In genomic region chr20:4109587-4109986, GRCh38 we compare ENCODE assay signal across 26 cellular contexts. TPM values are rescaled to one million over a fixed set of nuclear protein-coding genes. Genes with fewer than 3 reads are reported as not detected.
DNase-seq lines count a peak whose midpoint lies in the region; ATAC-seq and TF ChIP-seq lines count a peak whose summit lies in the region.
"Had no signal": no experiment of that assay in that cellular context is flagged by ENCODE, and none has a peak within 500 bp of the region (broad histone marks: within the 10 kb centered on the region; RNA-seq: fewer than 3 reads in every experiment).

No MANE protein-coding gene starts in this region.

- H4K20me1 ChIP-seq in Karpas-422 (ENCODE audit: insufficient read depth, low read depth, low read length) = no peaks in the 10 kb centered on the region

- no peaks in the 10 kb centered on the region for H3K79me2 ChIP-seq in Karpas-422 (ENCODE audit: low read length)

- H3K27me3 ChIP-seq in Karpas-422 (ENCODE audit: low read length) (no peaks in the 10 kb centered on the region; the same call in 1 of the 2 replicates), psoas muscle (ENCODE audit: insufficient read depth in 3 of 3, low read length in 2 of 3) (no peaks in the 10 kb centered on the region), left lung (no peaks in the 10 kb centered on the region)
- H3K27me3 ChIP-seq: tibial nerve had no signal

- intact Hi-C loops in activated CD8-positive, alpha-beta T cell treated with anti-CD3 and anti-CD28 coated beads for 36 hours (cut with micrococcal nuclease) = loop anchor here (5.0 kb wide), 1 partner anchor 483 kb away; no protein-coding TSS in a partner anchor
- intact Hi-C loops in psoas muscle (cut with DNase I) = loop anchor here in 1 of 2 donors (5.0 kb wide), 1 partner anchor 483 kb away; no protein-coding TSS in a partner anchor
- intact Hi-C loops in left lung (cut with DNase I) = no loop called here

- H3K4me3 ChIP-seq in Karpas-422 (ENCODE audit: low read length) = no peak overlapping the region
- H3K4me3 ChIP-seq in psoas muscle = no peak overlapping the region
- no peak overlapping the region for H3K4me3 ChIP-seq in left lung
- H3K4me3 ChIP-seq: esophagus squamous epithelium, GM12878, tibial nerve had no signal

- peaks cover 10% of the 10 kb centered on the region for H3K4me1 ChIP-seq in Karpas-422 (ENCODE audit: low read length)
- H3K4me1 ChIP-seq in psoas muscle = peaks cover 6% of the 10 kb centered on the region
- peaks cover 2 to 25% of the 10 kb centered on the region in 2 donors for H3K4me1 ChIP-seq in left lung

- no peak overlapping the region for H2AFZ ChIP-seq in Karpas-422 (ENCODE audit: low read length)

- peak overlapping the region; percentile 42; the same call in 1 of the 2 replicates for H3K9ac ChIP-seq in Karpas-422 (ENCODE audit: low read length)

- no peak for DNase-seq in activated T-cell treated with anti-CD3 and anti-CD28 coated beads, Interleukin-2, amount 50 U/mL, for 72 hours
- DNase-seq in activated T-cell treated with anti-CD3 and anti-CD28 coated beads, Interleukin-2, amount 50 U/mL, for 24 hours = no peak
- DNase-seq in Karpas-422 (no peak), psoas muscle (no peak), activated gamma-delta T cell treated with Interleukin-2 at 50 U/mL for 16 hours (no peak), left lung (no peak)
- DNase-seq in activated CD8-positive, alpha-beta T cell treated with anti-CD3 and anti-CD28 coated beads for 36 hours = no peak
- DNase-seq: activated CD4-positive, alpha-beta T cell treated with anti-CD3 and anti-CD28 coated beads, Interleukin-2, amount 50 U/mL, for 4 hours; activated naive CD4-positive, alpha-beta T cell treated with anti-CD3 and anti-CD28 coated beads, Interleukin-2, amount 50 U/mL, for 16 hours; activated T-cell treated with anti-CD3 and anti-CD28 coated beads, Interleukin-2, amount 50 U/mL, for 4 hours; CD4-positive, alpha-beta memory T cell; DMS153; esophagus squamous epithelium; kidney; NCI-H1092; NCI-H1930; NCI-H524 treated with DMSO at 0.1 percent for 48 hours; SIG-M5; stimulated activated naive CD4-positive, alpha-beta T cell treated with Interleukin-2 at 50 U/mL for 16 hours; T-helper 17 cell had no signal

- H3K4me3 Mint-ChIP-seq in activated T-cell treated with anti-CD3 and anti-CD28 coated beads, Interleukin-2, amount 50 U/mL, for 72 hours = no peak overlapping the region
- no peak overlapping the region for H3K4me3 Mint-ChIP-seq in activated T-cell treated with anti-CD3 and anti-CD28 coated beads, Interleukin-2, amount 50 U/mL, for 24 hours
- H3K4me3 Mint-ChIP-seq in activated CD8-positive, alpha-beta T cell treated with anti-CD3 and anti-CD28 coated beads for 36 hours = no peak overlapping the region
- H3K4me3 Mint-ChIP-seq: activated T-cell treated with anti-CD3 and anti-CD28 coated beads, Interleukin-2, amount 50 U/mL, for 4 hours; CD4-positive, alpha-beta memory T cell; mesothelial cell of epicardium; nephron; T-helper 17 cell had no signal

- H3K27ac Mint-ChIP-seq in activated T-cell treated with anti-CD3 and anti-CD28 coated beads, Interleukin-2, amount 50 U/mL, for 72 hours = peak overlapping the region; percentile 84
- no peak overlapping the region for H3K27ac Mint-ChIP-seq in activated T-cell treated with anti-CD3 and anti-CD28 coated beads, Interleukin-2, amount 50 U/mL, for 24 hours
- peak overlapping the region; percentile 80 for H3K27ac Mint-ChIP-seq in activated CD8-positive, alpha-beta T cell treated with anti-CD3 and anti-CD28 coated beads for 36 hours
- H3K27ac Mint-ChIP-seq: CD4-positive, alpha-beta memory T cell; mesothelial cell of epicardium; nephron; progenitor cell of endocrine pancreas; T-helper 17 cell had no signal

- POLR2A ChIA-PET in activated CD8-positive, alpha-beta T cell treated with anti-CD3 and anti-CD28 coated beads for 36 hours (lab: Charles Lee) = no interaction called here

- no peaks in the 10 kb centered on the region for H3K9me3 ChIP-seq in Karpas-422 (ENCODE audit: low read length)
- no peaks in the 10 kb centered on the region for H3K9me3 ChIP-seq in psoas muscle
- H3K9me3 ChIP-seq in left lung = no peaks in the 10 kb centered on the region
- H3K9me3 ChIP-seq: esophagus squamous epithelium, tibial nerve had no signal

- H3K9me3 Mint-ChIP-seq in activated T-cell treated with anti-CD3 and anti-CD28 coated beads, Interleukin-2, amount 50 U/mL, for 72 hours = no peaks in the 10 kb centered on the region
- H3K9me3 Mint-ChIP-seq in activated T-cell treated with anti-CD3 and anti-CD28 coated beads, Interleukin-2, amount 50 U/mL, for 24 hours = no peaks in the 10 kb centered on the region
- no peaks in the 10 kb centered on the region for H3K9me3 Mint-ChIP-seq in activated CD8-positive, alpha-beta T cell treated with anti-CD3 and anti-CD28 coated beads for 36 hours
- H3K9me3 Mint-ChIP-seq: activated T-cell treated with anti-CD3 and anti-CD28 coated beads, Interleukin-2, amount 50 U/mL, for 4 hours; CD4-positive, alpha-beta memory T cell; mesothelial cell of epicardium; nephron had no signal

- peaks cover 31% of the 10 kb centered on the region for H3K4me1 Mint-ChIP-seq in activated T-cell treated with anti-CD3 and anti-CD28 coated beads, Interleukin-2, amount 50 U/mL, for 72 hours (ENCODE audit: low read depth)
- H3K4me1 Mint-ChIP-seq in activated T-cell treated with anti-CD3 and anti-CD28 coated beads, Interleukin-2, amount 50 U/mL, for 24 hours (ENCODE audit: low read depth) = peaks cover 31% of the 10 kb centered on the region
- H3K4me1 Mint-ChIP-seq in activated CD8-positive, alpha-beta T cell treated with anti-CD3 and anti-CD28 coated beads for 36 hours (ENCODE audit: low read depth) = peaks cover 29% of the 10 kb centered on the region
- H3K4me1 Mint-ChIP-seq: mesothelial cell of epicardium had no signal

- H3K36me3 ChIP-seq in Karpas-422 (ENCODE audit: insufficient read depth, low read length) = no peaks in the 10 kb centered on the region
- H3K36me3 ChIP-seq in psoas muscle (ENCODE audit: insufficient read depth in 1 of 2, low read depth in 1 of 2) = no peaks in the 10 kb centered on the region
- H3K36me3 ChIP-seq in left lung = no peaks in the 10 kb centered on the region
- H3K36me3 ChIP-seq: esophagus squamous epithelium, tibial nerve had no signal

- WGBS in psoas muscle, 3 donors = 38 to 57% (median 49%) methylated on average over 5 of the region's 5 CpGs

- no peak for TF ChIP-seq CTCF in activated CD8-positive, alpha-beta T cell treated with anti-CD3 and anti-CD28 coated beads for 36 hours (IDR thresholded peaks at IDR 0.05)
- TF ChIP-seq CTCF in psoas muscle (IDR thresholded peaks at IDR 0.05) (no peak), left lung (IDR thresholded peaks at IDR 0.05) (no peak)

- CTCF ChIA-PET in activated CD8-positive, alpha-beta T cell treated with anti-CD3 and anti-CD28 coated beads for 36 hours (lab: Charles Lee) = no interaction called here

- H3K27ac ChIP-seq in Karpas-422 (ENCODE audit: low read length) (no peak overlapping the region), psoas muscle (no peak overlapping the region), left lung (no peak overlapping the region)
- H3K27ac ChIP-seq: esophagus squamous epithelium, tibial nerve had no signal

- peaks cover 18% of the 10 kb centered on the region for H3K27me3 Mint-ChIP-seq in activated T-cell treated with anti-CD3 and anti-CD28 coated beads, Interleukin-2, amount 50 U/mL, for 72 hours (ENCODE audit: low read depth)
- H3K27me3 Mint-ChIP-seq in activated T-cell treated with anti-CD3 and anti-CD28 coated beads, Interleukin-2, amount 50 U/mL, for 24 hours = peaks cover 3% of the 10 kb centered on the region
- H3K27me3 Mint-ChIP-seq in activated CD8-positive, alpha-beta T cell treated with anti-CD3 and anti-CD28 coated beads for 36 hours = peaks cover 9% of the 10 kb centered on the region

- no peaks in the 10 kb centered on the region for H3K9me2 ChIP-seq in Karpas-422 (replicated peaks; ENCODE audit: insufficient read depth, low read length)

- no peaks in the 10 kb centered on the region for H3K36me3 Mint-ChIP-seq in activated T-cell treated with anti-CD3 and anti-CD28 coated beads, Interleukin-2, amount 50 U/mL, for 72 hours (ENCODE audit: insufficient read depth in 2 of 2)
- H3K36me3 Mint-ChIP-seq in activated T-cell treated with anti-CD3 and anti-CD28 coated beads, Interleukin-2, amount 50 U/mL, for 24 hours (ENCODE audit: low read depth) = no peaks in the 10 kb centered on the region
- H3K36me3 Mint-ChIP-seq in activated CD8-positive, alpha-beta T cell treated with anti-CD3 and anti-CD28 coated beads for 36 hours (ENCODE audit: low read depth) = no peaks in the 10 kb centered on the region
- H3K36me3 Mint-ChIP-seq: CD4-positive, alpha-beta memory T cell; mesothelial cell of epicardium had no signal

- no peak overlapping the region for H3K4me2 ChIP-seq in Karpas-422 (ENCODE audit: low read depth, low read length, poor library complexity, severe bottlenecking)

- no peak for ATAC-seq in activated T-cell treated with anti-CD3 and anti-CD28 coated beads, Interleukin-2, amount 50 U/mL, for 72 hours (replicated peaks in 1 of 2)
- ATAC-seq in activated CD8-positive, alpha-beta T cell treated with anti-CD3 and anti-CD28 coated beads for 36 hours = no peak
- ATAC-seq in psoas muscle (peak; percentile 66 to 92 (median 77)), GM21367 (IDR thresholded peaks at IDR 0.05; ENCODE audit: unreplicated experiment) (no peak), left lung (no peak)

RNA-seq across cellular contexts. Expression of gene SMOX, which starts 39.0 kb away (rescaled TPM):
- total RNA-seq in activated T-cell treated with anti-CD3 and anti-CD28 coated beads, Interleukin-2, amount 50 U/mL, for 72 hours = 10 to 100 TPM; 13.3 to 19.8 TPM
- not detected in 2 replicates for total RNA-seq in Karpas-422 (2014; rRNA removed; shearing (Covaris generic); ENCODE audit: low replicate concordance)
- 1 to 10 TPM; 7.0 to 8.4 TPM for total RNA-seq in activated CD8-positive, alpha-beta T cell treated with anti-CD3 and anti-CD28 coated beads for 36 hours
- total RNA-seq in psoas muscle = 1 to 10 TPM; 2.1 to 5.7 (median 4.0) TPM
- 1 to 10 TPM; 1.7 to 4.8 (median 2.2) TPM for polyA plus RNA-seq in psoas muscle
- 1 to 10 TPM; 3.0 to 6.8 TPM for total RNA-seq in left lung

Comparison
In these comparisons a context has a peak if more than half of its experiments do, and no peak if none do; other contexts are left out.
1. ATAC-seq: peak in psoas muscle (4 of 4); none in activated T-cell treated with anti-CD3 and anti-CD28 coated beads, Interleukin-2, amount 50 U/mL, for 72 hours (0 of 2), activated CD8-positive, alpha-beta T cell treated with anti-CD3 and anti-CD28 coated beads for 36 hours (single experiment), GM21367 (single experiment) and left lung (single experiment).